ENCODE assay signal across 1 cellular context in the genomic region with DNA sequence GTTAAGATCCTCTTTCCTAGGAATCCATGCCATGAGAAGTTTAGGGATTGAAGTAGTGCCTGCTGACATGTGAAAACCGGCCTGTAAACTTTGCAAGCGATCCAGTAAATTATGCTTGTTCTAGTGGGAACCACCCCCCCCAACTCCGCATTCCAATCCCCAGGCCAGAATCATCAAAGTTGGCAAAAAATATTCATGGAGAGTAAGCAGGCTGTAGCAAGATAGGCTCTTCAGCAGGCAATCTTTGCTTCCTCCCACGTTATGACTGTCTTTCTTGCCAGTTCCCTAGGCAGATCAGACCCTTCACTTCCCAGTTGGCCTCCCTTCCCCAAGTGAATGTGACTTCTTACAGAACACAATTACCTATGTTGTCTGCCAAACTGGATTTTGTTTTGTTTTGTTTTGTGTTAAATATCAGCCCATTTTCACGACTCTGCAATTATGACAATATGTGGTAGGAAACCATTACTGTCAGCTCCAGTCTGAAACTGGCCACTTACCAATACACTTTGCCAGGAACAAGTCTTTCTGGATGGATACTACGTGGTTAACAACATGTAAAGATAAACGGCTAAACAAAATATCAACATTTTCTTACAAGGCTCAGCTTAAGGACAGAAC.
TF ChIP-seq lines count a peak whose summit lies in the region.

No MANE protein-coding gene starts in this region.

TF ChIP-seq in HepG2, 621 proteins besides CTCF, POLR2A, EP300 and RAD21 (continued from another document):
- TF ChIP-seq, protein P1, sequence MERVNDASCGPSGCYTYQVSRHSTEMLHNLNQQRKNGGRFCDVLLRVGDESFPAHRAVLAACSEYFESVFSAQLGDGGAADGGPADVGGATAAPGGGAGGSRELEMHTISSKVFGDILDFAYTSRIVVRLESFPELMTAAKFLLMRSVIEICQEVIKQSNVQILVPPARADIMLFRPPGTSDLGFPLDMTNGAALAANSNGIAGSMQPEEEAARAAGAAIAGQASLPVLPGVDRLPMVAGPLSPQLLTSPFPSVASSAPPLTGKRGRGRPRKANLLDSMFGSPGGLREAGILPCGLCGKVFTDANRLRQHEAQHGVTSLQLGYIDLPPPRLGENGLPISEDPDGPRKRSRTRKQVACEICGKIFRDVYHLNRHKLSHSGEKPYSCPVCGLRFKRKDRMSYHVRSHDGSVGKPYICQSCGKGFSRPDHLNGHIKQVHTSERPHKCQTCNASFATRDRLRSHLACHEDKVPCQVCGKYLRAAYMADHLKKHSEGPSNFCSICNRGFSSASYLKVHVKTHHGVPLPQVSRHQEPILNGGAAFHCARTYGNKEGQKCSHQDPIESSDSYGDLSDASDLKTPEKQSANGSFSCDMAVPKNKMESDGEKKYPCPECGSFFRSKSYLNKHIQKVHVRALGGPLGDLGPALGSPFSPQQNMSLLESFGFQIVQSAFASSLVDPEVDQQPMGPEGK (CRISPR knock-in tag; IDR thresholded peaks at IDR 0.05), result no peak
- TF ChIP-seq, protein P2, sequence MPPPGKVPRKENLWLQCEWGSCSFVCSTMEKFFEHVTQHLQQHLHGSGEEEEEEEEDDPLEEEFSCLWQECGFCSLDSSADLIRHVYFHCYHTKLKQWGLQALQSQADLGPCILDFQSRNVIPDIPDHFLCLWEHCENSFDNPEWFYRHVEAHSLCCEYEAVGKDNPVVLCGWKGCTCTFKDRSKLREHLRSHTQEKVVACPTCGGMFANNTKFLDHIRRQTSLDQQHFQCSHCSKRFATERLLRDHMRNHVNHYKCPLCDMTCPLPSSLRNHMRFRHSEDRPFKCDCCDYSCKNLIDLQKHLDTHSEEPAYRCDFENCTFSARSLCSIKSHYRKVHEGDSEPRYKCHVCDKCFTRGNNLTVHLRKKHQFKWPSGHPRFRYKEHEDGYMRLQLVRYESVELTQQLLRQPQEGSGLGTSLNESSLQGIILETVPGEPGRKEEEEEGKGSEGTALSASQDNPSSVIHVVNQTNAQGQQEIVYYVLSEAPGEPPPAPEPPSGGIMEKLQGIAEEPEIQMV (CRISPR knock-in tag; IDR thresholded peaks at IDR 0.05; ENCODE audit: low read depth), result no peak
- TF ChIP-seq ZNF678 (CRISPR knock-in tag; IDR thresholded peaks at IDR 0.05) (no peak), ZNF703 (CRISPR knock-in tag; IDR thresholded peaks at IDR 0.05; ENCODE audit: borderline replicate concordance) (no peak), DR1 (CRISPR knock-in tag; IDR thresholded peaks at IDR 0.05) (no peak), ZNF577 (CRISPR knock-in tag; IDR thresholded peaks at IDR 0.05; ENCODE audit: borderline replicate concordance, low read depth) (no peak), ZNF510 (CRISPR knock-in tag; IDR thresholded peaks at IDR 0.05; ENCODE audit: low read depth) (no peak)
- TF ChIP-seq, protein P3, sequence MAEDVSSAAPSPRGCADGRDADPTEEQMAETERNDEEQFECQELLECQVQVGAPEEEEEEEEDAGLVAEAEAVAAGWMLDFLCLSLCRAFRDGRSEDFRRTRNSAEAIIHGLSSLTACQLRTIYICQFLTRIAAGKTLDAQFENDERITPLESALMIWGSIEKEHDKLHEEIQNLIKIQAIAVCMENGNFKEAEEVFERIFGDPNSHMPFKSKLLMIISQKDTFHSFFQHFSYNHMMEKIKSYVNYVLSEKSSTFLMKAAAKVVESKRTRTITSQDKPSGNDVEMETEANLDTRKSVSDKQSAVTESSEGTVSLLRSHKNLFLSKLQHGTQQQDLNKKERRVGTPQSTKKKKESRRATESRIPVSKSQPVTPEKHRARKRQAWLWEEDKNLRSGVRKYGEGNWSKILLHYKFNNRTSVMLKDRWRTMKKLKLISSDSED (CRISPR knock-in tag; IDR thresholded peaks at IDR 0.05), result no peak
